8 cellular contexts compared by ENCODE assay signal in genomic region chr4:4430492-4431195, GRCh38. TPM values are rescaled to one million over a fixed set of nuclear protein-coding genes. Genes with fewer than 3 reads are reported as not detected.
DNase-seq lines count a peak whose midpoint lies in the region; ATAC-seq, FAIRE-seq and TF ChIP-seq lines count a peak whose summit lies in the region.

No MANE protein-coding gene starts in this region.

- FAIRE-seq in bronchial epithelial cell (lab: Jason Lieb, UNC), result peak; percentile 77
- peak; percentile 79 for FAIRE-seq in HepG2 (lab: Jason Lieb, UNC)

- ATAC-seq in GM21360 (IDR thresholded peaks at IDR 0.05; ENCODE audit: unreplicated experiment) (peak; percentile 72), HepG2 (peak; percentile 96)
- peak; percentile 76 to 78 for ATAC-seq in stimulated activated naive B cell treated with anti-CD40 and anti-IgM and Interleukin-4, amounts not matched to agents 10 μg/mL and 1 μg/mL and 100 μg/mL, for 72 hours (replicated peaks)

- H3K4me3 Mint-ChIP-seq in stimulated activated naive B cell treated with anti-CD40 and anti-IgM and Interleukin-4, amounts not matched to agents 10 μg/mL and 1 μg/mL and 100 μg/mL, for 72 hours, result no peak overlapping the region

- H3K9ac ChIP-seq in HepG2 (ENCODE audit: insufficient read depth, low read depth, low read length), result no peak overlapping the region

- H2AFZ ChIP-seq in HepG2 (ENCODE audit: low read length), result no peak overlapping the region

- H3K4me1 ChIP-seq in HepG2 (ENCODE audit: insufficient read depth, low read length), result no peaks in the 10 kb centered on the region
- no peaks in the 10 kb centered on the region for H3K4me1 ChIP-seq in stomach

- 0 out of 2 replicates have a peak, but pooled peaks have one; percentile 28 for TF ChIP-seq RAD21 in HepG2 (CRISPR knock-in tag; IDR thresholded peaks at IDR 0.05)

- TF ChIP-seq POLR2A in HepG2 (IDR thresholded peaks at IDR 0.05; ENCODE audit: insufficient read depth in 1 of 2, low read depth in 2 of 2, low read length in 2 of 2), result no peak
- no peak for TF ChIP-seq POLR2A in stomach (IDR thresholded peaks at IDR 0.05)

- BruUV-seq in HepG2 (replicated peaks; lab: Mats Ljungman, UMichigan), result no TSS peak

- no peaks in the 10 kb centered on the region for H3K9me3 Mint-ChIP-seq in stimulated activated naive B cell treated with anti-CD40 and anti-IgM and Interleukin-4, amounts not matched to agents 10 μg/mL and 1 μg/mL and 100 μg/mL, for 72 hours

- WGBS in HepG2 (ENCODE audit: low lambda C conversion rate), result 74% methylated on average over 7 of the region's 7 CpGs
- WGBS in stomach, 5 donors, result 65 to 84% (median 69%) methylated on average over 6 to 7 of the region's 7 CpGs

- no peak overlapping the region for H3K4me2 ChIP-seq in HepG2 (ENCODE audit: low read depth, low read length)

- no peaks in the 10 kb centered on the region for H3K27me3 Mint-ChIP-seq in stimulated activated naive B cell treated with anti-CD40 and anti-IgM and Interleukin-4, amounts not matched to agents 10 μg/mL and 1 μg/mL and 100 μg/mL, for 72 hours

- CTCF ChIA-PET in HepG2 (lab: Yijun Ruan, JAX; ENCODE audit: low intra/inter-chr PET ratio, low total read pairs), result interaction anchor here (1.9 to 2.0 kb wide), 2 partner anchors 170 to 178 kb away, joined by 5 to 8 read pairs; no protein-coding TSS in a partner anchor

- H4K20me1 ChIP-seq in HepG2 (ENCODE audit: insufficient read depth, low read length), result no peaks in the 10 kb centered on the region

- H3K36me3 ChIP-seq in bronchial epithelial cell (ENCODE audit: control insufficient read depth, insufficient read depth, low read length), result peaks cover 2% of the 10 kb centered on the region
- H3K36me3 ChIP-seq in HepG2 (replicated peaks in 1 of 2; ENCODE audit: control insufficient read depth in 1 of 2, insufficient read depth in 2 of 2, low read length in 2 of 2), result peaks cover 9 to 51% of the 10 kb centered on the region in 2 experiments
- H3K36me3 ChIP-seq in stomach, result peaks cover 12 to 79% (median 73%) of the 10 kb centered on the region in 4 donors

- intact Hi-C loops in HepG2 (cut with micrococcal nuclease; ENCODE audit: unreplicated experiment), result loop anchor here (2.0 kb wide), 1 partner anchor 170 kb away; no protein-coding TSS in a partner anchor
- intact Hi-C loops in stomach (cut with DNase I; ENCODE audit: low total_unique reads), result no loop called here

- H3K27me3 ChIP-seq in bronchial epithelial cell (ENCODE audit: control insufficient read depth, insufficient read depth, low read length) (no peaks in the 10 kb centered on the region), HepG2 (ENCODE audit: control insufficient read depth in 1 of 2, insufficient read depth in 2 of 2, low read length in 2 of 2) (no peaks in the 10 kb centered on the region), stomach (no peaks in the 10 kb centered on the region)

- H3K4me3 ChIP-seq in LNCaP clone FGC (ENCODE audit: low read depth, low read length), result no peak overlapping the region
- no peak overlapping the region for H3K4me3 ChIP-seq in bronchial epithelial cell (ENCODE audit: low read depth, low read length)
- H3K4me3 ChIP-seq in HepG2 (replicated peaks in 1 of 3; ENCODE audit: insufficient read depth in 1 of 3, low read depth in 2 of 3, low read length in 3 of 3), result no peak overlapping the region
- H3K4me3 ChIP-seq in stomach, result no peak overlapping the region

- H3K27ac ChIP-seq in HepG2 (ENCODE audit: extremely low read length, insufficient read depth, low read length), result no peak overlapping the region
- H3K27ac ChIP-seq in stomach, result no peak overlapping the region

- in situ Hi-C loops in HepG2 (cut with HindIII; ENCODE audit: extremely low pct_ligation_motif_present, low pct_unique_long_range_greater_than_20kb), result no loop called here

- TF ChIP-seq EP300 in HepG2 (IDR thresholded peaks at IDR 0.05; ENCODE audit: low read depth in 2 of 2, low read length in 2 of 2) (no peak), HepG2 (CRISPR knock-in tag; IDR thresholded peaks at IDR 0.05; ENCODE audit: borderline replicate concordance) (no peak), stomach (IDR thresholded peaks at IDR 0.05) (no peak)

- peak; percentile 24 for DNase-seq in DMS53 treated with DMSO at 0.1 percent for 48 hours (lab: John Stamatoyannopoulos, UW; ENCODE audit: unreplicated experiment)
- DNase-seq in LNCaP clone FGC (ENCODE audit: low read depth), result no peak
- DNase-seq in T-helper 2 cell, result peak in 3 of 5 experiments; percentile 13 to 52 (median 17)
- peak; percentile 76 for DNase-seq in bronchial epithelial cell (ENCODE audit: low read depth)
- peak; percentile 59 for DNase-seq in HepG2 (ENCODE audit: low spot score)
- no peak for DNase-seq in stimulated activated naive B cell treated with anti-CD40 and anti-IgM and Interleukin-4, amounts not matched to agents 10 μg/mL and 1 μg/mL and 100 μg/mL, for 72 hours
- no peak for DNase-seq in stomach

- H3K79me2 ChIP-seq in HepG2 (ENCODE audit: insufficient read depth, low read length), result no peaks in the 10 kb centered on the region

- H3K4me1 Mint-ChIP-seq in stimulated activated naive B cell treated with anti-CD40 and anti-IgM and Interleukin-4, amounts not matched to agents 10 μg/mL and 1 μg/mL and 100 μg/mL, for 72 hours, result no peaks in the 10 kb centered on the region

- peaks cover 26 to 45% of the 10 kb centered on the region in 2 donors for H3K36me3 Mint-ChIP-seq in stimulated activated naive B cell treated with anti-CD40 and anti-IgM and Interleukin-4, amounts not matched to agents 10 μg/mL and 1 μg/mL and 100 μg/mL, for 72 hours

- POLR2A ChIA-PET in HepG2 (lab: Yijun Ruan, JAX), result no interaction called here

- H3K9me3 ChIP-seq in HepG2 (ENCODE audit: low read length) (no peaks in the 10 kb centered on the region), stomach (no peaks in the 10 kb centered on the region)

- H3K27ac Mint-ChIP-seq in stimulated activated naive B cell treated with anti-CD40 and anti-IgM and Interleukin-4, amounts not matched to agents 10 μg/mL and 1 μg/mL and 100 μg/mL, for 72 hours, result no peak overlapping the region

- TF ChIP-seq CTCF in LNCaP clone FGC (IDR thresholded peaks at IDR 0.05; ENCODE audit: control insufficient read depth, extremely low read depth, insufficient read depth) (peak; percentile 71), bronchial epithelial cell (IDR thresholded peaks at IDR 0.05; ENCODE audit: insufficient read depth, low read length, severe bottlenecking) (peak; percentile 83), HepG2 (CRISPR knock-in tag; IDR thresholded peaks at IDR 0.05) (peak; percentile 78), stomach (IDR thresholded peaks at IDR 0.05) (peak in 3 of 7 experiments; percentile 6 to 46 (median 33))

TF ChIP-seq in HepG2, 621 proteins besides CTCF, POLR2A, EP300 and RAD21 (continues in another document):
- TF ChIP-seq ZBTB33 (CRISPR knock-in tag; IDR thresholded peaks at IDR 0.05) (peak; percentile 52; the same call in 1 of the 2 replicates), PITX1 (CRISPR knock-in tag; IDR thresholded peaks at IDR 0.05) (0 out of 2 replicates have a peak, but pooled peaks have one; percentile 15), MTA3 (CRISPR knock-in tag; IDR thresholded peaks at IDR 0.05) (no peak), TEAD3 (CRISPR knock-in tag; optimal IDR thresholded peaks at IDR 0.05; ENCODE audit: borderline replicate concordance) (peak; percentile 18), YY1 (IDR thresholded peaks at IDR 0.05; ENCODE audit: insufficient read depth, insufficient replicate concordance, low read depth, low read length) (peak; percentile 14)

RNA-seq across cellular contexts. Expression of gene NSG1, which starts 43.7 kb away (rescaled TPM):
- total RNA-seq in bronchial epithelial cell (2.4 and 4.1 TPM in 2 replicates), HepG2 (2016; rRNA removed; fragmentation: Illumina TruSeq; extraction: Trizol) (not detected in 2 replicates), stomach (1 to 10 TPM in 4 of 5 donors, not detected in 1; 1.2 to 8.1 (median 1.8) TPM)
- total RNA-seq in HepG2 (2016; cell fraction: cytosol; rRNA removed; fragmentation: Illumina TruSeq; extraction: Trizol; ENCODE audit: low read depth), result not detected in 2 replicates
- total RNA-seq in HepG2 (2016; cell fraction: insoluble cytoplasmic fraction; rRNA removed; fragmentation: Illumina TruSeq; extraction: Trizol), result not detected in 2 replicates
- not detected in 2 replicates for total RNA-seq in HepG2 (2016; cell fraction: membrane; rRNA removed; fragmentation: Illumina TruSeq; extraction: Trizol)
- not detected in 2 replicates for total RNA-seq in HepG2 (2016; cell fraction: nucleus; rRNA removed; fragmentation: Illumina TruSeq; extraction: Trizol)
- polyA plus RNA-seq in HepG2 (2011; rRNA removed) (not detected in 2 replicates), stomach (10 to 100 TPM in 1 of 3 donors, 1 to 10 TPM in 2; 4.1 to 13.6 (median 8.0) TPM)
- polyA plus RNA-seq in HepG2 (2011; cell fraction: cytosol; rRNA removed), result not detected in 2 replicates
- polyA plus RNA-seq in HepG2 (2011; cell fraction: nucleus; rRNA removed), result not detected in 2 replicates
- not detected in 2 replicates for polyA plus RNA-seq in HepG2 (2012)
- polyA plus RNA-seq in HepG2 (2016; cell fraction: cytosol; fragmentation: Illumina TruSeq; extraction: Trizol; ENCODE audit: low read depth), result not detected in 2 replicates
- not detected in 2 replicates for polyA plus RNA-seq in HepG2 (2016; cell fraction: insoluble cytoplasmic fraction; fragmentation: Illumina TruSeq; extraction: Trizol; ENCODE audit: low read depth)
- not detected in 2 replicates for polyA plus RNA-seq in HepG2 (2016; cell fraction: membrane; fragmentation: Illumina TruSeq; extraction: Trizol; ENCODE audit: low read depth)
- polyA plus RNA-seq in HepG2 (2016; cell fraction: nucleus; fragmentation: Illumina TruSeq; extraction: Trizol; ENCODE audit: insufficient read depth, low read depth), result not detected in 2 replicates
- not detected in 2 replicates for polyA minus RNA-seq in HepG2 (2011; rRNA and poly(A)+ RNA removed; ENCODE audit: low replicate concordance)
- not detected in 2 replicates for polyA minus RNA-seq in HepG2 (2011; cell fraction: cytosol; rRNA and poly(A)+ RNA removed)
- not detected in 2 replicates for polyA minus RNA-seq in HepG2 (2011; cell fraction: nucleus; rRNA and poly(A)+ RNA removed)

Comparison
In these comparisons a context has a peak if more than half of its experiments do, and no peak if none do; other contexts are left out.
1. DNase-seq: peak in DMS53 treated with DMSO at 0.1 percent for 48 hours (single experiment), T-helper 2 cell (3 of 5), bronchial epithelial cell (single experiment) and HepG2 (single experiment); none in LNCaP clone FGC (single experiment), stimulated activated naive B cell treated with anti-CD40 and anti-IgM and Interleukin-4, amounts not matched to agents 10 μg/mL and 1 μg/mL and 100 μg/mL, for 72 hours (single experiment) and stomach (single experiment).
2. Peak in every context shown above with its lines, with median percentiles within 50 percentile points of each other: ATAC-seq.